In the genomic region with DNA sequence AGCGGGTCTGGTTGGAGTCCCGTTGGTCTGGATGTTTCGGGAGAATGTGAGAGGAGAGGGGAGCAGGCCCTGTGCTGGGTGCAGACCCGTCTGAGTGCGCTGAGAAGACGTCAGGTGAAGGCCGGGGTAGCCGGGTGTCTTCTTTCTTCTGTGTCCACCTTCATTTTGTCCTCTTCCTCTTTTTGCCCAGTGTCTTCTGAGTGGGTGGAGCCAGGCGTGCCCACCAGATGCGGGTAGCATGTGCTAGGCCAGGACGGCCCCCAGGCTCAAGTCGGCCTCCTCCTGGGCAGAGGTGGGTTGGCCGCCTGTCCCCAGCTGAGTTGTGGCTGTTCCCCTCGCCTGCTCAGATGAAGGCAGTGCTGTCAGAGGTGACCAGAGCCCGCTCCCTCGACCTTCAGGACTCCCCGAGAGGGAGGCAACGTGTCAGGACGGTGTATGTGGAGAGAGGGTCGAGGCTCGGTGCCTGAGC, we compare ENCODE assay signal across 9 cellular contexts. TPM values are rescaled to one million over a fixed set of nuclear protein-coding genes. Genes with fewer than 3 reads are reported as not detected.
A peak's percentile ranks its signal among the peaks of the same experiment; 100 is the strongest.
DNase-seq lines count a peak whose midpoint lies in the region; ATAC-seq and TF ChIP-seq lines count a peak whose summit lies in the region.
"Had no signal": no experiment of that assay in that cellular context is flagged by ENCODE, and none has a peak within 500 bp of the region (broad histone marks: within the 10 kb centered on the region; RNA-seq: fewer than 3 reads in every experiment).

No MANE protein-coding gene starts in this region.

- H3K27ac ChIP-seq in PC-3 (ENCODE audit: low read length) (peak overlapping the region; percentile 47), epithelial cell of prostate (peak overlapping the region; percentile 55)

- ATAC-seq in PC-3 (no peak), HG02870 (IDR thresholded peaks at IDR 0.05; ENCODE audit: unreplicated experiment) (no peak), GM18907 (IDR thresholded peaks at IDR 0.05; ENCODE audit: unreplicated experiment) (no peak)

- H3K9me3 Mint-ChIP-seq in progenitor cell of endocrine pancreas (ENCODE audit: low read depth): no peaks in the 10 kb centered on the region

- peak overlapping the region; percentile 77 for H3K4me3 Mint-ChIP-seq in progenitor cell of endocrine pancreas (ENCODE audit: low read depth)

- no peak overlapping the region for H3K9ac ChIP-seq in PC-3 (ENCODE audit: low read length)

- peaks cover 8% of the 10 kb centered on the region for H3K27me3 Mint-ChIP-seq in progenitor cell of endocrine pancreas

- H3K36me3 ChIP-seq in PC-3 (ENCODE audit: low read depth, low read length): no peaks in the 10 kb centered on the region

- intact Hi-C loops in PC-3 (cut with micrococcal nuclease): no loop called here

- H3K4me3 ChIP-seq in PC-3 (ENCODE audit: low read length): no peak overlapping the region

- H2AFZ ChIP-seq in PC-3 (ENCODE audit: low read length): no peak overlapping the region

- 0 out of 2 replicates have a peak, but pooled peaks cover 6% of the 10 kb centered on the region for H3K27me3 ChIP-seq in PC-3 (ENCODE audit: low read length)

- POLR2A ChIA-PET in PC-3 (lab: Charles Lee; ENCODE audit: unreplicated experiment): no interaction called here

- H3K9me2 ChIP-seq in PC-3 (replicated peaks; ENCODE audit: low read length): no peaks in the 10 kb centered on the region

- H3K4me1 ChIP-seq in PC-3 (ENCODE audit: insufficient read depth, low read length): peaks cover 31% of the 10 kb centered on the region

- H3K4me2 ChIP-seq in PC-3 (ENCODE audit: low read length): peak overlapping the region; percentile 54

- CTCF ChIA-PET in PC-3 (lab: Charles Lee): no interaction called here

- peaks cover 15% of the 10 kb centered on the region for H3K36me3 Mint-ChIP-seq in progenitor cell of endocrine pancreas (ENCODE audit: insufficient read depth)

- H3F3A ChIP-seq in PC-3 (ENCODE audit: low read length, unreplicated experiment): no peaks in the 10 kb centered on the region

- H3K79me2 ChIP-seq in PC-3 (ENCODE audit: low read length): 0 out of 2 replicates have a peak, but pooled peaks cover 22% of the 10 kb centered on the region

- peaks cover 44% of the 10 kb centered on the region for H3K4me1 Mint-ChIP-seq in progenitor cell of endocrine pancreas (ENCODE audit: low read depth)

- H3K9me3 ChIP-seq in PC-3 (ENCODE audit: low read length): no peaks in the 10 kb centered on the region

- TF ChIP-seq CTCF in PC-3 (conservative IDR thresholded peaks at IDR 0.05; ENCODE audit: low read depth, low read length) (no peak), progenitor cell of endocrine pancreas (IDR thresholded peaks at IDR 0.05; ENCODE audit: unreplicated experiment) (no peak)

- DNase-seq in CD1c-positive myeloid dendritic cell (ENCODE audit: extremely low spot score) (peak; percentile 57), PC-3 (no peak), epithelial cell of prostate (ENCODE audit: low read depth, low spot score) (no peak), progenitor cell of endocrine pancreas (ENCODE audit: low spot score, unreplicated experiment) (no peak)
- DNase-seq in stimulated activated CD4-positive, alpha-beta T cell treated with anti-CD3 and anti-CD28 coated beads, Interleukin-2, amount 100 ng/mL, for 24 hours: no peak
- DNase-seq in stimulated activated naive CD4-positive, alpha-beta T cell treated with Interleukin-2 at 50 U/mL for 16 hours (lab: John Stamatoyannopoulos, UW): no peak
- DNase-seq: NCI-H446 had no signal

- H4K20me1 ChIP-seq in PC-3 (ENCODE audit: low read length): no peaks in the 10 kb centered on the region

- peak overlapping the region; percentile 93 for H3K27ac Mint-ChIP-seq in progenitor cell of endocrine pancreas

- BruUV-seq in PC-3 (replicated peaks; lab: Mats Ljungman, UMichigan): no TSS peak

RNA-seq across cellular contexts. Expression of a gene that starts 3.5 kb away (rescaled TPM):
- total RNA-seq in PC-3 (2014; rRNA removed): 30.6 and 38.5 TPM in 2 replicates
- 54.6 and 56.2 TPM in 2 replicates for total RNA-seq in progenitor cell of endocrine pancreas
